ENCODE assay signal across 26 cellular contexts in genomic region chr4:7425171-7425570, GRCh38. TPM values are rescaled to one million over a fixed set of nuclear protein-coding genes. Genes with fewer than 3 reads are reported as not detected.
DNase-seq lines count a peak whose midpoint lies in the region; ATAC-seq, FAIRE-seq and TF ChIP-seq lines count a peak whose summit lies in the region.
"Had no signal": no experiment of that assay in that cellular context is flagged by ENCODE, and none has a peak within 500 bp of the region (broad histone marks: within the 10 kb centered on the region; RNA-seq: fewer than 3 reads in every experiment).

No MANE protein-coding gene starts in this region.

- H3K27ac ChIP-seq in RWPE2 (ENCODE audit: poor library complexity, severe bottlenecking) (no peak overlapping the region), HepG2 (ENCODE audit: extremely low read length, insufficient read depth, low read length) (no peak overlapping the region), suprapubic skin (no peak overlapping the region)
- no peak overlapping the region for H3K27ac ChIP-seq in CD4-positive, alpha-beta memory T cell (ENCODE audit: low read depth, low read length)
- H3K27ac ChIP-seq: cardiac muscle cell, pancreas, right lobe of liver had no signal

- H3K4me1 ChIP-seq in RWPE2 (ENCODE audit: insufficient read depth, poor library complexity, severe bottlenecking) (peaks cover 5% of the 10 kb centered on the region), HepG2 (ENCODE audit: insufficient read depth, low read length) (peaks cover 9% of the 10 kb centered on the region), suprapubic skin (no peaks in the 10 kb centered on the region)
- no peaks in the 10 kb centered on the region for H3K4me1 ChIP-seq in CD4-positive, alpha-beta memory T cell (ENCODE audit: insufficient read depth, low read length)
- H3K4me1 ChIP-seq: HAP-1, pancreas, right lobe of liver had no signal

- BruUV-seq in HepG2 (replicated peaks; lab: Mats Ljungman, UMichigan), result no TSS peak

- H3K9me3 ChIP-seq in RWPE2 (ENCODE audit: severe bottlenecking) (no peaks in the 10 kb centered on the region), HepG2 (ENCODE audit: low read length) (no peaks in the 10 kb centered on the region), suprapubic skin (no peaks in the 10 kb centered on the region)
- H3K9me3 ChIP-seq in CD4-positive, alpha-beta memory T cell (ENCODE audit: control insufficient read depth in 1 of 2, low read length in 2 of 2), result no peaks in the 10 kb centered on the region
- H3K9me3 ChIP-seq: HAP-1, pancreas, right lobe of liver had no signal

- H3K4me2 ChIP-seq in HepG2 (ENCODE audit: low read depth, low read length), result peak overlapping the region; percentile 61

- no peaks in the 10 kb centered on the region for H3K36me3 Mint-ChIP-seq in activated naive CD4-positive, alpha-beta T cell treated with anti-CD3 and anti-CD28 coated beads, Interleukin-2, amount 10 ng/mL, durations not matched to agents 7 days and 5 days
- no peaks in the 10 kb centered on the region for H3K36me3 Mint-ChIP-seq in CD4-positive, alpha-beta memory T cell
- H3K36me3 Mint-ChIP-seq: CD4-positive, CD25-positive, alpha-beta regulatory T cell; memory B cell had no signal

- no peaks in the 10 kb centered on the region for H3K27me3 Mint-ChIP-seq in activated naive CD4-positive, alpha-beta T cell treated with anti-CD3 and anti-CD28 coated beads, Interleukin-2, amount 10 ng/mL, durations not matched to agents 7 days and 5 days
- peaks cover 2 to 3% of the 10 kb centered on the region in 2 donors for H3K27me3 Mint-ChIP-seq in CD4-positive, alpha-beta memory T cell
- H3K27me3 Mint-ChIP-seq: CD4-positive, CD25-positive, alpha-beta regulatory T cell; dendritic cell treated with granulocyte-macrophage colony-stimulating factor and Interleukin-4, amounts not matched to agents 40 ng/mL and 50 ng/mL, for 4 days had no signal

- TF ChIP-seq EP300 in HepG2 (IDR thresholded peaks at IDR 0.05; ENCODE audit: low read depth in 2 of 2, low read length in 2 of 2) (no peak), HepG2 (CRISPR knock-in tag; IDR thresholded peaks at IDR 0.05; ENCODE audit: borderline replicate concordance) (no peak), suprapubic skin (IDR thresholded peaks at IDR 0.05) (no peak)

- peak; percentile 14 for DNase-seq in activated naive CD4-positive, alpha-beta T cell treated with anti-CD3 and anti-CD28 coated beads, Interleukin-2, amount 10 ng/mL, durations not matched to agents 7 days and 5 days
- DNase-seq in activated naive CD4-positive, alpha-beta T cell (lab: John Stamatoyannopoulos, UW), result no peak
- peak; percentile 38 for DNase-seq in RWPE2 (ENCODE audit: low spot score)
- no peak for DNase-seq in HepG2 (ENCODE audit: low spot score)
- peak; percentile 24 to 58 for DNase-seq in suprapubic skin (ENCODE audit: low spot score in 2 of 2)
- no peak for DNase-seq in CD4-positive, alpha-beta memory T cell
- DNase-seq in KG1 (lab: John Stamatoyannopoulos, UW), result no peak
- no peak for DNase-seq in NCI-H1930 (lab: John Stamatoyannopoulos, UW)
- DNase-seq: activated CD4-positive, alpha-beta T cell treated with anti-CD3 and anti-CD28 coated beads for 4 hours; CD4-positive, CD25-positive, alpha-beta regulatory T cell; DMS153; KBM-7; NCI-H1436 treated with DMSO at 0.1 percent for 48 hours; NCI-H2171; NCI-H526 treated with DMSO at 0.1 percent for 48 hours; T1000 had no signal

- TF ChIP-seq CTCF in RWPE2 (IDR thresholded peaks at IDR 0.05; ENCODE audit: poor library complexity, severe bottlenecking) (no peak), HepG2 (CRISPR knock-in tag; IDR thresholded peaks at IDR 0.05) (no peak), suprapubic skin (IDR thresholded peaks at IDR 0.05) (no peak)

- no peak overlapping the region for H3K4me3 ChIP-seq in RWPE2 (ENCODE audit: severe bottlenecking)
- H3K4me3 ChIP-seq in HepG2 (replicated peaks in 1 of 3; ENCODE audit: insufficient read depth in 1 of 3, low read depth in 2 of 3, low read length in 3 of 3), result peak overlapping the region in 1 of 3 experiments; percentile 30; a peak in 1 of 6 replicates
- no peak overlapping the region for H3K4me3 ChIP-seq in suprapubic skin
- H3K4me3 ChIP-seq in CD4-positive, alpha-beta memory T cell (ENCODE audit: low read length in 2 of 2), result no peak overlapping the region
- H3K4me3 ChIP-seq: cardiac muscle cell, HAP-1, pancreas, right lobe of liver had no signal

- 0 out of 2 replicates have a peak overlapping the region, but pooled peaks have one; percentile 11 for H3K9ac ChIP-seq in HepG2 (ENCODE audit: insufficient read depth, low read depth, low read length)

- in situ Hi-C loops in HepG2 (cut with HindIII; ENCODE audit: extremely low pct_ligation_motif_present, low pct_unique_long_range_greater_than_20kb), result no loop called here

- POLR2A ChIA-PET in HepG2 (lab: Yijun Ruan, JAX), result no interaction called here
- POLR2A ChIA-PET in CD4-positive, alpha-beta memory T cell (lab: Charles Lee; ENCODE audit: partially characterized antibody), result no interaction called here

- TF ChIP-seq POLR2A in HepG2 (IDR thresholded peaks at IDR 0.05; ENCODE audit: insufficient read depth in 1 of 2, low read depth in 2 of 2, low read length in 2 of 2) (no peak), suprapubic skin (IDR thresholded peaks at IDR 0.05) (no peak)

- H3K79me2 ChIP-seq in HepG2 (ENCODE audit: insufficient read depth, low read length), result no peaks in the 10 kb centered on the region

- H2AFZ ChIP-seq in HepG2 (ENCODE audit: low read length), result no peak overlapping the region

- H3K9me3 Mint-ChIP-seq in activated naive CD4-positive, alpha-beta T cell treated with anti-CD3 and anti-CD28 coated beads, Interleukin-2, amount 10 ng/mL, durations not matched to agents 7 days and 5 days, result no peaks in the 10 kb centered on the region
- H3K9me3 Mint-ChIP-seq in CD4-positive, alpha-beta memory T cell, result peaks cover 0 to 1% (median 0%) of the 10 kb centered on the region in 8 donors
- H3K9me3 Mint-ChIP-seq: CD4-positive, CD25-positive, alpha-beta regulatory T cell; dendritic cell treated with granulocyte-macrophage colony-stimulating factor and Interleukin-4, amounts not matched to agents 40 ng/mL and 50 ng/mL, for 4 days; memory B cell had no signal

- H3K4me3 Mint-ChIP-seq in activated naive CD4-positive, alpha-beta T cell treated with anti-CD3 and anti-CD28 coated beads, Interleukin-2, amount 10 ng/mL, durations not matched to agents 7 days and 5 days, result no peak overlapping the region
- no peak overlapping the region for H3K4me3 Mint-ChIP-seq in CD4-positive, alpha-beta memory T cell
- H3K4me3 Mint-ChIP-seq: CD4-positive, CD25-positive, alpha-beta regulatory T cell; dendritic cell treated with granulocyte-macrophage colony-stimulating factor and Interleukin-4, amounts not matched to agents 40 ng/mL and 50 ng/mL, for 4 days; memory B cell had no signal

- no peaks in the 10 kb centered on the region for H3K4me1 Mint-ChIP-seq in activated naive CD4-positive, alpha-beta T cell treated with anti-CD3 and anti-CD28 coated beads, Interleukin-2, amount 10 ng/mL, durations not matched to agents 7 days and 5 days
- no peaks in the 10 kb centered on the region for H3K4me1 Mint-ChIP-seq in CD4-positive, alpha-beta memory T cell
- H3K4me1 Mint-ChIP-seq: CD4-positive, CD25-positive, alpha-beta regulatory T cell; memory B cell had no signal

- FAIRE-seq in HepG2 (lab: Jason Lieb, UNC), result no peak
- FAIRE-seq: keratinocyte, pancreas had no signal

- no peaks in the 10 kb centered on the region for H3K27me3 ChIP-seq in RWPE2 (ENCODE audit: insufficient read depth, poor library complexity, severe bottlenecking)
- H3K27me3 ChIP-seq in HepG2 (ENCODE audit: control insufficient read depth in 1 of 2, insufficient read depth in 2 of 2, low read length in 2 of 2), result peaks cover 14 to 37% of the 10 kb centered on the region in 2 experiments; a peak in 4 of 5 replicates
- no peaks in the 10 kb centered on the region for H3K27me3 ChIP-seq in suprapubic skin
- H3K27me3 ChIP-seq in CD4-positive, alpha-beta memory T cell (ENCODE audit: insufficient read depth, low read length), result no peaks in the 10 kb centered on the region
- H3K27me3 ChIP-seq: cardiac muscle cell, pancreas, right lobe of liver had no signal

- no peak for ATAC-seq in RWPE2 (ENCODE audit: low read depth)
- peak; percentile 18; the same call in 2 of the 3 replicates for ATAC-seq in HepG2
- ATAC-seq: pancreas, right lobe of liver had no signal

- WGBS in HepG2 (ENCODE audit: low lambda C conversion rate), result 34% methylated on average over 5 of the region's 15 CpGs
- 93% methylated on average over 5 of the region's 15 CpGs for WGBS in suprapubic skin

- H3K27ac Mint-ChIP-seq in activated naive CD4-positive, alpha-beta T cell treated with anti-CD3 and anti-CD28 coated beads, Interleukin-2, amount 10 ng/mL, durations not matched to agents 7 days and 5 days, result no peak overlapping the region
- no peak overlapping the region for H3K27ac Mint-ChIP-seq in CD4-positive, alpha-beta memory T cell
- H3K27ac Mint-ChIP-seq: CD4-positive, CD25-positive, alpha-beta regulatory T cell; dendritic cell treated with granulocyte-macrophage colony-stimulating factor and Interleukin-4, amounts not matched to agents 40 ng/mL and 50 ng/mL, for 4 days; memory B cell had no signal

- no peak for TF ChIP-seq RAD21 in HepG2 (CRISPR knock-in tag; IDR thresholded peaks at IDR 0.05)

- CTCF ChIA-PET in activated naive CD4-positive, alpha-beta T cell treated with anti-CD3 and anti-CD28 coated beads, Interleukin-2, amount 10 ng/mL, durations not matched to agents 7 days and 5 days (lab: Charles Lee), result no interaction called here
- CTCF ChIA-PET in HepG2 (lab: Yijun Ruan, JAX; ENCODE audit: low intra/inter-chr PET ratio, low total read pairs), result no interaction called here
- CTCF ChIA-PET in CD4-positive, alpha-beta memory T cell (lab: Charles Lee; ENCODE audit: partially characterized antibody), result no interaction called here

- no peaks in the 10 kb centered on the region for H4K20me1 ChIP-seq in HepG2 (ENCODE audit: insufficient read depth, low read length)

- intact Hi-C loops in HepG2 (cut with micrococcal nuclease; ENCODE audit: unreplicated experiment), result no loop called here
- intact Hi-C loops in CD4-positive, alpha-beta memory T cell (cut with micrococcal nuclease), result no loop called here

- H3K36me3 ChIP-seq in RWPE2 (ENCODE audit: low read depth) (no peaks in the 10 kb centered on the region), HepG2 (replicated peaks in 1 of 2; ENCODE audit: control insufficient read depth in 1 of 2, insufficient read depth in 2 of 2, low read length in 2 of 2) (no peaks in the 10 kb centered on the region), suprapubic skin (no peaks in the 10 kb centered on the region)
- H3K36me3 ChIP-seq in CD4-positive, alpha-beta memory T cell (ENCODE audit: insufficient read depth, low read length), result no peaks in the 10 kb centered on the region
- H3K36me3 ChIP-seq: cardiac muscle cell, HAP-1, pancreas, right lobe of liver had no signal

RNA-seq across cellular contexts. Expression of gene PSAPL1, which starts 9.6 kb away (rescaled TPM):
- total RNA-seq in HepG2 (2016; rRNA removed; fragmentation: Illumina TruSeq; extraction: Trizol) (0.02 TPM in 1 of 2 replicates, not detected in the other), suprapubic skin (100 to 1,000 TPM in 3 of 4 donors, 10 to 100 TPM in 1; 16.4 to 268 (median 137) TPM)
- not detected in 2 replicates for total RNA-seq in HepG2 (2016; cell fraction: cytosol; rRNA removed; fragmentation: Illumina TruSeq; extraction: Trizol; ENCODE audit: low read depth)
- not detected in 2 replicates for total RNA-seq in HepG2 (2016; cell fraction: insoluble cytoplasmic fraction; rRNA removed; fragmentation: Illumina TruSeq; extraction: Trizol)
- total RNA-seq in HepG2 (2016; cell fraction: membrane; rRNA removed; fragmentation: Illumina TruSeq; extraction: Trizol), result not detected in 2 replicates
- total RNA-seq in HepG2 (2016; cell fraction: nucleus; rRNA removed; fragmentation: Illumina TruSeq; extraction: Trizol), result not detected in 2 replicates
- polyA plus RNA-seq in HepG2 (2011; rRNA removed), result 0.16 and 0.20 TPM in 2 replicates
- 0.09 and 0.17 TPM in 2 replicates for polyA plus RNA-seq in HepG2 (2011; cell fraction: cytosol; rRNA removed)
- 0.08 and 0.12 TPM in 2 replicates for polyA plus RNA-seq in HepG2 (2011; cell fraction: nucleus; rRNA removed)
- 0.03 and 0.04 TPM in 2 replicates for polyA plus RNA-seq in HepG2 (2012)
- not detected in 2 replicates for polyA plus RNA-seq in HepG2 (2016; cell fraction: cytosol; fragmentation: Illumina TruSeq; extraction: Trizol; ENCODE audit: low read depth)
- polyA plus RNA-seq in HepG2 (2016; cell fraction: insoluble cytoplasmic fraction; fragmentation: Illumina TruSeq; extraction: Trizol; ENCODE audit: low read depth), result not detected in 2 replicates
- polyA plus RNA-seq in HepG2 (2016; cell fraction: membrane; fragmentation: Illumina TruSeq; extraction: Trizol; ENCODE audit: low read depth), result not detected in 2 replicates
- not detected in 2 replicates for polyA plus RNA-seq in HepG2 (2016; cell fraction: nucleus; fragmentation: Illumina TruSeq; extraction: Trizol; ENCODE audit: insufficient read depth, low read depth)
- 0.14 TPM in 1 of 2 replicates, not detected in the other for polyA minus RNA-seq in HepG2 (2011; rRNA and poly(A)+ RNA removed; ENCODE audit: low replicate concordance)
- polyA minus RNA-seq in HepG2 (2011; cell fraction: cytosol; rRNA and poly(A)+ RNA removed), result 0.26 TPM in 1 of 2 replicates, not detected in the other
- not detected in 2 replicates for polyA minus RNA-seq in HepG2 (2011; cell fraction: nucleus; rRNA and poly(A)+ RNA removed)
- total RNA-seq in CD4-positive, alpha-beta memory T cell, result not detected
- polyA plus RNA-seq in CD4-positive, alpha-beta memory T cell, result not detected
- total RNA-seq: CD4-positive, CD25-positive, alpha-beta regulatory T cell; fibroblast of lung; G401; right lobe of liver; RPMI7951 had no signal
- polyA plus RNA-seq: CD4-positive, CD25-positive, alpha-beta regulatory T cell; fibroblast of lung; pancreas had no signal

Comparison
In these comparisons a context has a peak if more than half of its experiments do, and no peak if none do; other contexts are left out.
1. DNase-seq: peak in activated naive CD4-positive, alpha-beta T cell treated with anti-CD3 and anti-CD28 coated beads, Interleukin-2, amount 10 ng/mL, durations not matched to agents 7 days and 5 days (single experiment), RWPE2 (single experiment) and suprapubic skin (2 of 2); none in activated naive CD4-positive, alpha-beta T cell (0 of 4), HepG2 (single experiment), CD4-positive, alpha-beta memory T cell (0 of 5), KG1 (single experiment) and NCI-H1930 (0 of 2).
2. RNA of gene PSAPL1, which starts 9.6 kb away (total RNA-seq): 16.4 to 268 TPM in suprapubic skin; 0.02 TPM in HepG2 and not detected in CD4-positive, alpha-beta memory T cell; every median in the first group is over 10 times any median in the second.